10 cellular contexts compared by ENCODE assay signal in genomic region chr11:123608371-123608770, GRCh38. TPM values are rescaled to one million over a fixed set of nuclear protein-coding genes. Genes with fewer than 3 reads are reported as not detected.
"Had no signal": no experiment of that assay in that cellular context is flagged by ENCODE, and none has a peak within 500 bp of the region (broad histone marks: within the 10 kb centered on the region; RNA-seq: fewer than 3 reads in every experiment).

No MANE protein-coding gene starts in this region.

- H3K36me3 Mint-ChIP-seq: IgD-negative memory B cell had no signal

- H3K9me3 Mint-ChIP-seq: HFFc6, IgD-negative memory B cell had no signal

- DNase-seq: GM23248, GOT3, H7, HFFc6, KBM-7 had no signal

- ATAC-seq: HCT116, HepG2 had no signal

- H3K4me1 ChIP-seq: HAP-1 had no signal

- H3K27ac Mint-ChIP-seq: IgD-negative memory B cell had no signal

- H3K4me3 ChIP-seq: GM23248, HAP-1 had no signal

- H3K9me3 ChIP-seq: HAP-1 had no signal

- H3K4me3 Mint-ChIP-seq: HFFc6, IgD-negative memory B cell had no signal

- H3K27me3 Mint-ChIP-seq: IgD-negative memory B cell had no signal

- H3K27ac ChIP-seq: GM23248, HL-60 had no signal

RNA-seq across cellular contexts. Expression of gene SCN3B, which starts 46.1 kb away (rescaled TPM):
- total RNA-seq: GM23248, HFFc6 had no signal
